Comparison of ENCODE assay signal across 13 cellular contexts in genomic region chr6:125392682-125393081, GRCh38.
DNase-seq lines count a peak whose midpoint lies in the region; ATAC-seq lines count a peak whose summit lies in the region.
"Had no signal": no experiment of that assay in that cellular context is flagged by ENCODE, and none has a peak within 500 bp of the region (broad histone marks: within the 10 kb centered on the region; RNA-seq: fewer than 3 reads in every experiment).

No MANE protein-coding gene starts in this region.

- DNase-seq in activated CD4-positive, alpha-beta T cell treated with anti-CD3 and anti-CD28 coated beads, Interleukin-2, amount 10 ng/mL, durations not matched to agents 7 days and 5 days, result no peak
- DNase-seq in activated CD4-positive, alpha-beta T cell treated with anti-CD3 and anti-CD28 coated beads for 48 hours, result no peak
- DNase-seq in head of caudate nucleus (no peak), T-helper 1 cell (no peak)
- DNase-seq: hypothalamus, mammary epithelial cell, stomach had no signal

- CTCF ChIA-PET in activated CD4-positive, alpha-beta T cell treated with anti-CD3 and anti-CD28 coated beads, Interleukin-2, amount 10 ng/mL, durations not matched to agents 7 days and 5 days (lab: Charles Lee), result no interaction called here

- peaks cover 12% of the 10 kb centered on the region for H3K4me1 Mint-ChIP-seq in activated CD4-positive, alpha-beta T cell treated with anti-CD3 and anti-CD28 coated beads, Interleukin-2, amount 10 ng/mL, durations not matched to agents 7 days and 5 days
- peaks cover 14% of the 10 kb centered on the region for H3K4me1 Mint-ChIP-seq in stimulated activated memory B cell treated with anti-CD40 and anti-IgM and Interleukin-4, amounts not matched to agents 10 μg/mL and 1 μg/mL and 100 μg/mL, for 72 hours

- no peaks in the 10 kb centered on the region for H3K36me3 Mint-ChIP-seq in activated CD4-positive, alpha-beta T cell treated with anti-CD3 and anti-CD28 coated beads, Interleukin-2, amount 10 ng/mL, durations not matched to agents 7 days and 5 days (ENCODE audit: low read depth)
- H3K36me3 Mint-ChIP-seq in stimulated activated memory B cell treated with anti-CD40 and anti-IgM and Interleukin-4, amounts not matched to agents 10 μg/mL and 1 μg/mL and 100 μg/mL, for 72 hours, result no peaks in the 10 kb centered on the region

- POLR2A ChIA-PET in activated CD4-positive, alpha-beta T cell treated with anti-CD3 and anti-CD28 coated beads, Interleukin-2, amount 10 ng/mL, durations not matched to agents 7 days and 5 days (lab: Charles Lee), result no interaction called here

- no peaks in the 10 kb centered on the region for H3K9me3 Mint-ChIP-seq in activated CD4-positive, alpha-beta T cell treated with anti-CD3 and anti-CD28 coated beads, Interleukin-2, amount 10 ng/mL, durations not matched to agents 7 days and 5 days
- H3K9me3 Mint-ChIP-seq in stimulated activated memory B cell treated with anti-CD40 and anti-IgM and Interleukin-4, amounts not matched to agents 10 μg/mL and 1 μg/mL and 100 μg/mL, for 72 hours, result no peaks in the 10 kb centered on the region

- ATAC-seq in GM21825 (IDR thresholded peaks at IDR 0.05; ENCODE audit: unreplicated experiment) (peak; percentile 81), HG03520 (IDR thresholded peaks at IDR 0.05; ENCODE audit: unreplicated experiment) (peak; percentile 78), HG03039 (IDR thresholded peaks at IDR 0.05; ENCODE audit: unreplicated experiment) (no peak)
- ATAC-seq in stimulated activated memory B cell treated with anti-CD40 and anti-IgM and Interleukin-4, amounts not matched to agents 10 μg/mL and 1 μg/mL and 100 μg/mL, for 72 hours, result peak; percentile 72
- ATAC-seq: A549; activated CD4-positive, CD25-positive, alpha-beta regulatory T cell treated with anti-CD3 and anti-CD28 coated beads, Interleukin-2, amount 50 U/mL, for 24 hours had no signal

- peak overlapping the region; percentile 32 for H3K27ac Mint-ChIP-seq in activated CD4-positive, alpha-beta T cell treated with anti-CD3 and anti-CD28 coated beads, Interleukin-2, amount 10 ng/mL, durations not matched to agents 7 days and 5 days
- no peak overlapping the region for H3K27ac Mint-ChIP-seq in stimulated activated memory B cell treated with anti-CD40 and anti-IgM and Interleukin-4, amounts not matched to agents 10 μg/mL and 1 μg/mL and 100 μg/mL, for 72 hours

- no peak overlapping the region for H3K4me3 Mint-ChIP-seq in activated CD4-positive, alpha-beta T cell treated with anti-CD3 and anti-CD28 coated beads, Interleukin-2, amount 10 ng/mL, durations not matched to agents 7 days and 5 days
- no peak overlapping the region for H3K4me3 Mint-ChIP-seq in stimulated activated memory B cell treated with anti-CD40 and anti-IgM and Interleukin-4, amounts not matched to agents 10 μg/mL and 1 μg/mL and 100 μg/mL, for 72 hours

- intact Hi-C loops in head of caudate nucleus (cut with DNase I), result no loop called here

- peaks cover 5% of the 10 kb centered on the region for H3K27me3 Mint-ChIP-seq in activated CD4-positive, alpha-beta T cell treated with anti-CD3 and anti-CD28 coated beads, Interleukin-2, amount 10 ng/mL, durations not matched to agents 7 days and 5 days
- peaks cover 20% of the 10 kb centered on the region for H3K27me3 Mint-ChIP-seq in stimulated activated memory B cell treated with anti-CD40 and anti-IgM and Interleukin-4, amounts not matched to agents 10 μg/mL and 1 μg/mL and 100 μg/mL, for 72 hours
